25 cellular contexts compared by ENCODE assay signal in the genomic region with DNA sequence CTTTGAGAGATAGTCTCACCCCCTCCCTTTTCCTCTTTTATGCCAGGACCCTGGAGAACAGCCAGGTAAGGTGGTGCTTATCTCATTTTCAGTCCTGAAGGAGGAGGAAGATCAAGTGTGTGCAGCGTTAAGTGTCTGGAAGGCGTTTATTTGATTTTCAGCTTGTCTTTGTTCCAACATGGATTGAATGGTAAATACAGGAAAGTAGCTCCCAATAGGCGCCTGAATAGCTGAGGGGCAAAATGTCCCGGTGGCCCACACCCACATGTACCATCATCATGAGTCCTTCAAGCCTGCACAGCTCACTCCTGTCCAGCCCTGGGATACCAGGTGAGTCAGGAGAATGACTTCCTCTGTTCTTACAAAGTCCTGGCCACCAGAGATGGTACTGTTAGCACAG.
A peak's percentile ranks its signal among the peaks of the same experiment; 100 is the strongest.
DNase-seq lines count a peak whose midpoint lies in the region; ATAC-seq and TF ChIP-seq lines count a peak whose summit lies in the region.
"Had no signal": no experiment of that assay in that cellular context is flagged by ENCODE, and none has a peak within 500 bp of the region (broad histone marks: within the 10 kb centered on the region; RNA-seq: fewer than 3 reads in every experiment).

No MANE protein-coding gene starts in this region.

- H3K4me1 Mint-ChIP-seq in activated CD8-positive, alpha-beta T cell treated with anti-CD3 and anti-CD28 coated beads for 36 hours (ENCODE audit: low read depth) = peaks cover 17% of the 10 kb centered on the region
- H3K4me1 Mint-ChIP-seq in type B pancreatic cell (ENCODE audit: unreplicated experiment) = peaks cover 5% of the 10 kb centered on the region
- H3K4me1 Mint-ChIP-seq: stimulated activated memory B cell treated with anti-CD40 and anti-IgM and Interleukin-4, amounts not matched to agents 10 μg/mL and 1 μg/mL and 100 μg/mL, for 72 hours had no signal

- no peaks in the 10 kb centered on the region for H3K79me2 ChIP-seq in mammary epithelial cell (ENCODE audit: insufficient read depth, low read length)

- H3K27ac ChIP-seq in mammary epithelial cell (ENCODE audit: insufficient read depth, low read depth, low read length) = peak overlapping the region; percentile 57
- H3K27ac ChIP-seq in lower lobe of right lung = no peak overlapping the region
- no peak overlapping the region for H3K27ac ChIP-seq in tibial artery
- H3K27ac ChIP-seq: prostate gland, suprapubic skin had no signal

- peak overlapping the region; percentile 64 for H3K4me2 ChIP-seq in mammary epithelial cell (ENCODE audit: insufficient read depth, low read depth, low read length)

- no peaks in the 10 kb centered on the region for H3K36me3 ChIP-seq in mammary epithelial cell (ENCODE audit: insufficient read depth, low read length)
- no peaks in the 10 kb centered on the region for H3K36me3 ChIP-seq in lower lobe of right lung
- H3K36me3 ChIP-seq in tibial artery = no peaks in the 10 kb centered on the region
- H3K36me3 ChIP-seq: prostate gland, suprapubic skin had no signal

- peaks cover 49% of the 10 kb centered on the region for H3K4me1 ChIP-seq in mammary epithelial cell (ENCODE audit: insufficient read depth, low read length)
- H3K4me1 ChIP-seq in lower lobe of right lung = peaks cover 42% of the 10 kb centered on the region
- H3K4me1 ChIP-seq in tibial artery = peaks cover 0 to 32% (median 14%) of the 10 kb centered on the region in 4 donors

- H3K9ac ChIP-seq in mammary epithelial cell (ENCODE audit: insufficient read depth, low read length) = no peak overlapping the region

- TF ChIP-seq CTCF in LNCaP clone FGC (IDR thresholded peaks at IDR 0.05; ENCODE audit: control insufficient read depth, extremely low read depth, insufficient read depth) (no peak), mammary epithelial cell (conservative IDR thresholded peaks at IDR 0.05 in 1 of 2, IDR thresholded peaks at IDR 0.05 in 1 of 2; ENCODE audit: extremely low read depth in 1 of 2, insufficient read depth in 1 of 2, low read depth in 1 of 2, low read length in 2 of 2) (no peak), lower lobe of right lung (IDR thresholded peaks at IDR 0.05) (no peak), type B pancreatic cell (conservative IDR thresholded peaks at IDR 0.05) (no peak), tibial artery (IDR thresholded peaks at IDR 0.05) (no peak)
- no peak for TF ChIP-seq CTCF in activated CD8-positive, alpha-beta T cell treated with anti-CD3 and anti-CD28 coated beads for 36 hours (IDR thresholded peaks at IDR 0.05)

- H2AFZ ChIP-seq in mammary epithelial cell (ENCODE audit: low read depth, low read length) = no peak overlapping the region

- no peaks in the 10 kb centered on the region for H3K9me3 ChIP-seq in mammary epithelial cell (replicated peaks; ENCODE audit: insufficient read depth, low read length)
- no peaks in the 10 kb centered on the region for H3K9me3 ChIP-seq in lower lobe of right lung
- no peaks in the 10 kb centered on the region for H3K9me3 ChIP-seq in tibial artery
- H3K9me3 ChIP-seq: prostate gland, suprapubic skin had no signal

- POLR2A ChIA-PET in activated CD8-positive, alpha-beta T cell treated with anti-CD3 and anti-CD28 coated beads for 36 hours (lab: Charles Lee) = no interaction called here

- H3K36me3 Mint-ChIP-seq in activated CD8-positive, alpha-beta T cell treated with anti-CD3 and anti-CD28 coated beads for 36 hours (ENCODE audit: low read depth) = no peaks in the 10 kb centered on the region
- H3K36me3 Mint-ChIP-seq in type B pancreatic cell = peaks cover 5% of the 10 kb centered on the region
- H3K36me3 Mint-ChIP-seq: stimulated activated memory B cell treated with anti-CD40 and anti-IgM and Interleukin-4, amounts not matched to agents 10 μg/mL and 1 μg/mL and 100 μg/mL, for 72 hours had no signal

- H3K4me3 Mint-ChIP-seq in activated CD8-positive, alpha-beta T cell treated with anti-CD3 and anti-CD28 coated beads for 36 hours = no peak overlapping the region
- no peak overlapping the region for H3K4me3 Mint-ChIP-seq in type B pancreatic cell
- H3K4me3 Mint-ChIP-seq: activated T-cell treated with anti-CD3 and anti-CD28 coated beads, Interleukin-2, amount 50 U/mL, for 24 hours; CD4-positive, alpha-beta T cell; stimulated activated memory B cell treated with anti-CD40 and anti-IgM and Interleukin-4, amounts not matched to agents 10 μg/mL and 1 μg/mL and 100 μg/mL, for 72 hours had no signal

- DNase-seq in DMS53 treated with DMSO at 0.1 percent for 48 hours (lab: John Stamatoyannopoulos, UW; ENCODE audit: unreplicated experiment) (peak; percentile 19), LNCaP clone FGC (ENCODE audit: low read depth) (peak; percentile 61), mammary epithelial cell (peak; percentile 62), lower lobe of right lung (no peak), type B pancreatic cell (ENCODE audit: extremely low spot score, unreplicated experiment) (no peak), tibial artery (no peak)
- DNase-seq in activated CD8-positive, alpha-beta T cell treated with anti-CD3 and anti-CD28 coated beads for 36 hours = no peak
- no peak for DNase-seq in stimulated activated CD4-positive, alpha-beta T cell treated with anti-CD3 and anti-CD28 coated beads, Interleukin-1b, Interleukin-23, amount 100 ng/mL, for 48 hours
- DNase-seq: activated CD4-positive, alpha-beta T cell treated with anti-CD3 and anti-CD28 coated beads for 1 hour; activated naive CD4-positive, alpha-beta T cell; activated T-cell treated with anti-CD3 and anti-CD28 coated beads, Interleukin-2, amount 50 U/mL, for 24 hours; CD4-positive, alpha-beta T cell; cortex of kidney; DMS 273 treated with DMSO at 0.1 percent for 48 hours; head of caudate nucleus; left ventricle myocardium superior; MV-4-11; NCI-H187 treated with DMSO at 0.1 percent for 48 hours; NCI-H82; stimulated activated CD4-positive, alpha-beta T cell treated with anti-CD3 and anti-CD28 coated beads, Interleukin-2, amount 100 ng/mL, for 24 hours; T-helper 1 cell had no signal

- H4K20me1 ChIP-seq in mammary epithelial cell (ENCODE audit: insufficient read depth, low read length) = no peaks in the 10 kb centered on the region

- ATAC-seq in lower lobe of right lung = peak; percentile 67 to 78
- ATAC-seq in activated CD8-positive, alpha-beta T cell treated with anti-CD3 and anti-CD28 coated beads for 36 hours = no peak
- ATAC-seq: K562; left ventricle myocardium superior; stimulated activated memory B cell treated with anti-CD40 and anti-IgM and Interleukin-4, amounts not matched to agents 10 μg/mL and 1 μg/mL and 100 μg/mL, for 72 hours had no signal

- BruUV-seq in mammary epithelial cell (replicated peaks; lab: Mats Ljungman, UMichigan) = no TSS peak

- dilution Hi-C loops in mammary epithelial cell (cut with HindIII; ENCODE audit: low sequenced_read_pairs) = no loop called here

- H3K27me3 ChIP-seq in mammary epithelial cell (ENCODE audit: insufficient read depth, low read length) (no peaks in the 10 kb centered on the region), lower lobe of right lung (ENCODE audit: low read depth) (no peaks in the 10 kb centered on the region), tibial artery (no peaks in the 10 kb centered on the region)
- H3K27me3 ChIP-seq: suprapubic skin had no signal

- peaks cover 8% of the 10 kb centered on the region for H3K27me3 Mint-ChIP-seq in activated CD8-positive, alpha-beta T cell treated with anti-CD3 and anti-CD28 coated beads for 36 hours
- H3K27me3 Mint-ChIP-seq in type B pancreatic cell = peaks cover 16% of the 10 kb centered on the region

- WGBS in mammary epithelial cell (ENCODE audit: low coverage, missing lambda C conversion rate) = 0% methylated on average over 4 of the region's 4 CpGs

- intact Hi-C loops in mammary epithelial cell (cut with micrococcal nuclease) = loop anchor here (2.0 to 5.0 kb wide), 2 partner anchors 74 to 395 kb away; a partner anchor contains a TSS
- intact Hi-C loops in lower lobe of right lung (cut with DNase I) = no loop called here
- intact Hi-C loops in activated CD8-positive, alpha-beta T cell treated with anti-CD3 and anti-CD28 coated beads for 36 hours (cut with micrococcal nuclease) = no loop called here
- intact Hi-C loops in tibial artery (cut with DNase I; ENCODE audit: low total_unique reads) = no loop called here

- in situ Hi-C loops in mammary epithelial cell (cut with MboI; ENCODE audit: low sequenced_read_pairs in 2 of 2) = no loop called here

- CTCF ChIA-PET in mammary epithelial cell (lab: Charles Lee; ENCODE audit: low non-redundant PET) = interaction anchor here (0.6 kb wide), 1 partner anchor 73 kb away, joined by 3 read pairs; no protein-coding TSS in a partner anchor
- CTCF ChIA-PET in activated CD8-positive, alpha-beta T cell treated with anti-CD3 and anti-CD28 coated beads for 36 hours (lab: Charles Lee) = no interaction called here

- no peak overlapping the region for H3K27ac Mint-ChIP-seq in activated CD8-positive, alpha-beta T cell treated with anti-CD3 and anti-CD28 coated beads for 36 hours
- no peak overlapping the region for H3K27ac Mint-ChIP-seq in type B pancreatic cell
- H3K27ac Mint-ChIP-seq: activated T-cell treated with anti-CD3 and anti-CD28 coated beads, Interleukin-2, amount 50 U/mL, for 24 hours; CD4-positive, alpha-beta T cell; stimulated activated memory B cell treated with anti-CD40 and anti-IgM and Interleukin-4, amounts not matched to agents 10 μg/mL and 1 μg/mL and 100 μg/mL, for 72 hours had no signal

- H3K4me3 ChIP-seq in LNCaP clone FGC (ENCODE audit: low read depth, low read length) = no peak overlapping the region
- H3K4me3 ChIP-seq in mammary epithelial cell (replicated peaks in 1 of 3; ENCODE audit: insufficient read depth in 1 of 3, low read depth in 2 of 3, low read length in 3 of 3) = no peak overlapping the region
- no peak overlapping the region for H3K4me3 ChIP-seq in lower lobe of right lung
- no peak overlapping the region for H3K4me3 ChIP-seq in tibial artery
- H3K4me3 ChIP-seq: K562, prostate gland, suprapubic skin had no signal

- H3K9me3 Mint-ChIP-seq in activated CD8-positive, alpha-beta T cell treated with anti-CD3 and anti-CD28 coated beads for 36 hours = no peaks in the 10 kb centered on the region
- H3K9me3 Mint-ChIP-seq in type B pancreatic cell = peaks cover 5% of the 10 kb centered on the region
- H3K9me3 Mint-ChIP-seq: activated T-cell treated with anti-CD3 and anti-CD28 coated beads, Interleukin-2, amount 50 U/mL, for 24 hours; CD4-positive, alpha-beta T cell; stimulated activated memory B cell treated with anti-CD40 and anti-IgM and Interleukin-4, amounts not matched to agents 10 μg/mL and 1 μg/mL and 100 μg/mL, for 72 hours had no signal

Comparison
In these comparisons a context has a peak if more than half of its experiments do, and no peak if none do; other contexts are left out.
1. DNase-seq: peak in DMS53 treated with DMSO at 0.1 percent for 48 hours (single experiment), LNCaP clone FGC (single experiment) and mammary epithelial cell (single experiment); none in lower lobe of right lung (single experiment), activated CD8-positive, alpha-beta T cell treated with anti-CD3 and anti-CD28 coated beads for 36 hours (single experiment), type B pancreatic cell (single experiment), stimulated activated CD4-positive, alpha-beta T cell treated with anti-CD3 and anti-CD28 coated beads, Interleukin-1b, Interleukin-23, amount 100 ng/mL, for 48 hours (single experiment) and tibial artery (0 of 2).